28 cellular contexts compared by ENCODE assay signal in genomic region chr12:16171348-16171747, GRCh38.
"Had no signal": no experiment of that assay in that cellular context is flagged by ENCODE, and none has a peak within 500 bp of the region (broad histone marks: within the 10 kb centered on the region; RNA-seq: fewer than 3 reads in every experiment).

No MANE protein-coding gene starts in this region.

- ATAC-seq: effector memory CD8-positive, alpha-beta T cell; esophagus mucosa; foreskin keratinocyte; gastrocnemius medialis; gastroesophageal sphincter; heart left ventricle; heart right ventricle had no signal

- H3K9me3 ChIP-seq: colonic mucosa, esophagus muscularis mucosa, esophagus squamous epithelium, gastrocnemius medialis, gastroesophageal sphincter, heart left ventricle, heart right ventricle had no signal

- H3K36me3 ChIP-seq: colonic mucosa, esophagus muscularis mucosa, esophagus squamous epithelium, gastrocnemius medialis, gastroesophageal sphincter, heart left ventricle, heart right ventricle had no signal

- H3K27ac ChIP-seq: colonic mucosa, coronary artery, dorsolateral prefrontal cortex, epithelial cell of prostate, esophagus muscularis mucosa, esophagus squamous epithelium, foreskin keratinocyte, gastrocnemius medialis, gastroesophageal sphincter, heart left ventricle, heart right ventricle had no signal

- H3K4me3 ChIP-seq: colonic mucosa, coronary artery, dorsolateral prefrontal cortex, esophagus muscularis mucosa, esophagus squamous epithelium, gastrocnemius medialis, gastroesophageal sphincter, heart left ventricle, heart right ventricle had no signal

- DNase-seq: colonic mucosa; cortex of kidney; dermis blood vessel endothelial cell; dorsolateral prefrontal cortex; effector CD4-positive, alpha-beta T cell; effector CD8-positive, alpha-beta T cell; effector memory CD4-positive, alpha-beta T cell; effector memory CD8-positive, alpha-beta T cell; endodermal cell; erythroblast; esophagus squamous epithelium; foreskin fibroblast; foreskin keratinocyte; foreskin melanocyte; gastrocnemius medialis; glutamatergic neuron; head of caudate nucleus; heart left ventricle; heart right ventricle had no signal

- H3K4me1 ChIP-seq: colonic mucosa, esophagus muscularis mucosa, esophagus squamous epithelium, foreskin keratinocyte, gastrocnemius medialis, gastroesophageal sphincter, heart left ventricle, heart right ventricle had no signal

- H3K27me3 ChIP-seq: colonic mucosa, dorsolateral prefrontal cortex, esophagus muscularis mucosa, esophagus squamous epithelium, foreskin keratinocyte, gastrocnemius medialis, gastroesophageal sphincter, heart left ventricle, heart right ventricle had no signal

- FAIRE-seq: colon, endometrium, endothelial cell of umbilical vein, frontal cortex had no signal
